ENCODE assay signal across 2 cellular contexts in the genomic region with DNA sequence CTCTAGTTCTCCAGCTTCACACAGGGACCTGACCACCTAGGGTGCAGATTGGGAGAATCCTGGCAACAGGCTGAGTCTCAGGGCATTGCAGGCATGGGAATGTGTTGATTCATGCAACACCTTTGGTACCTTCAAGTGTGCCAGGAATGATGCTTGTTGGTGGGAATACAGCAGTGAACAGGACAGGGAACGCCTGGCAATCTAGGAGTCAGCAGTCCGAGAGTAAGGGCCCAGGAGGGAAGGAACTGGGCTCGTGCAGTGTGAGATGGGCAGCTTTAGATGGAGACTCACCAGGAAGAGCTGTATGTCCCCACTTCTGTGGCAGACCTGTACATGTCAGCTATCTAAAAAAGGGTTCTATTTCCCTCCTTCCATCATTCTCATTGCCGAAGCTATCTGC.
TF ChIP-seq lines count a peak whose summit lies in the region.

No MANE protein-coding gene starts in this region.

TF ChIP-seq in HepG2, 621 proteins besides CTCF, POLR2A, EP300 and RAD21:
- TF ChIP-seq, protein P1, sequence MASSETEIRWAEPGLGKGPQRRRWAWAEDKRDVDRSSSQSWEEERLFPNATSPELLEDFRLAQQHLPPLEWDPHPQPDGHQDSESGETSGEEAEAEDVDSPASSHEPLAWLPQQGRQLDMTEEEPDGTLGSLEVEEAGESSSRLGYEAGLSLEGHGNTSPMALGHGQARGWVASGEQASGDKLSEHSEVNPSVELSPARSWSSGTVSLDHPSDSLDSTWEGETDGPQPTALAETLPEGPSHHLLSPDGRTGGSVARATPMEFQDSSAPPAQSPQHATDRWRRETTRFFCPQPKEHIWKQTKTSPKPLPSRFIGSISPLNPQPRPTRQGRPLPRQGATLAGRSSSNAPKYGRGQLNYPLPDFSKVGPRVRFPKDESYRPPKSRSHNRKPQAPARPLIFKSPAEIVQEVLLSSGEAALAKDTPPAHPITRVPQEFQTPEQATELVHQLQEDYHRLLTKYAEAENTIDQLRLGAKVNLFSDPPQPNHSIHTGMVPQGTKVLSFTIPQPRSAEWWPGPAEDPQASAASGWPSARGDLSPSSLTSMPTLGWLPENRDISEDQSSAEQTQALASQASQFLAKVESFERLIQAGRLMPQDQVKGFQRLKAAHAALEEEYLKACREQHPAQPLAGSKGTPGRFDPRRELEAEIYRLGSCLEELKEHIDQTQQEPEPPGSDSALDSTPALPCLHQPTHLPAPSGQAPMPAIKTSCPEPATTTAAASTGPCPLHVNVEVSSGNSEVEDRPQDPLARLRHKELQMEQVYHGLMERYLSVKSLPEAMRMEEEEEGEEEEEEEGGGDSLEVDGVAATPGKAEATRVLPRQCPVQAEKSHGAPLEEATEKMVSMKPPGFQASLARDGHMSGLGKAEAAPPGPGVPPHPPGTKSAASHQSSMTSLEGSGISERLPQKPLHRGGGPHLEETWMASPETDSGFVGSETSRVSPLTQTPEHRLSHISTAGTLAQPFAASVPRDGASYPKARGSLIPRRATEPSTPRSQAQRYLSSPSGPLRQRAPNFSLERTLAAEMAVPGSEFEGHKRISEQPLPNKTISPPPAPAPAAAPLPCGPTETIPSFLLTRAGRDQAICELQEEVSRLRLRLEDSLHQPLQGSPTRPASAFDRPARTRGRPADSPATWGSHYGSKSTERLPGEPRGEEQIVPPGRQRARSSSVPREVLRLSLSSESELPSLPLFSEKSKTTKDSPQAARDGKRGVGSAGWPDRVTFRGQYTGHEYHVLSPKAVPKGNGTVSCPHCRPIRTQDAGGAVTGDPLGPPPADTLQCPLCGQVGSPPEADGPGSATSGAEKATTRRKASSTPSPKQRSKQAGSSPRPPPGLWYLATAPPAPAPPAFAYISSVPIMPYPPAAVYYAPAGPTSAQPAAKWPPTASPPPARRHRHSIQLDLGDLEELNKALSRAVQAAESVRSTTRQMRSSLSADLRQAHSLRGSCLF (CRISPR knock-in tag; IDR thresholded peaks at IDR 0.05; ENCODE audit: borderline replicate concordance) = no peak
- TF ChIP-seq HNRNPLL (IDR thresholded peaks at IDR 0.05; ENCODE audit: low read depth, low read length, poor library complexity, severe bottlenecking) (no peak), RBM22 (optimal IDR thresholded peaks at IDR 0.05; ENCODE audit: low read length) (peak; percentile 41)

TF ChIP-seq in GM12878, 131 proteins besides CTCF, POLR2A, EP300 and RAD21:
- TF ChIP-seq POLR2AphosphoS5 (IDR thresholded peaks at IDR 0.05; ENCODE audit: low read length) (0 out of 2 replicates have a peak, but pooled peaks have one; percentile 24), ZNF384 (IDR thresholded peaks at IDR 0.05; ENCODE audit: borderline replicate concordance, low read depth, low read length) (no peak), TAF1 (IDR thresholded peaks at IDR 0.05; ENCODE audit: borderline replicate concordance, low read depth, low read length) (no peak)
TF ChIP-seq in GM12878: peak in this region for 1.
